ENCODE assay signal across 9 cellular contexts in the genomic region with DNA sequence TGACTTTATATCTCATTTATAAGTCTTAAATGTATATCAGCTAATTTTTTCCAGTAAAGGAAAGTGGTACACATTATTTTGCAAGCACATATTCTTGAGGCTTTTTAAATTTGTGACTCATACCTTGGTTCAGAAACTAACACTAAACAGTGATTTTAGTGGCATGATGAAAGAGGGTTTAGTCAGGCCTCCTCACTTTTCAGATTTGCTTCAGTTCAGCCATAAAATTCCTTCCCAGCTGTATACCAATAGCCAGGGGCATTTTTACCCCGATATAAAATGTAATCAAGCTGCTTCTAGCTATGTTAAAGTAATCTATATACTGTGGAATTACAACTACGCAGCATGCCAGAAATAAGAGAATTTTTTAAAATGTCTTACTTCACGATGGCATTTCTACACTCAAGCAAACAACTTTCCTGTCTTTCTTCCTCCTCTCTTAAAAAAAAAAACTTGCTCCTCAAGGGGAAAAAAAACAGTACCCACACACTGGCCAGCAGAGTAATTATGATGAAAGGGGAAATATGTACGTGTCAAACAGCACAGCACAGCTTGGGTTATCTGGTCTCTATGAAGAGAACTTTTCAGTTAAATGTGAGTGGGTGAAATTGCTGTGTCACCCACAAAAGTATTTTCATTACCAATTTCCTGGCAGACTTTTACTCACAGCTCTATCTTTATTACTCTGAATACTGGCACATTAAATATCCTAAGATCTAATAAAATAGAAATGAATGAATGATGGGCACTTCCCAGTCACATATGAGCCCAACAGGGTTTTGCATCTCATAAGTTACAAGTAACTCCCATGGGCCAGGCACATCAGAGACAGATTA.
DNase-seq lines count a peak whose midpoint lies in the region; ATAC-seq and TF ChIP-seq lines count a peak whose summit lies in the region.
"Had no signal": no experiment of that assay in that cellular context is flagged by ENCODE, and none has a peak within 500 bp of the region (broad histone marks: within the 10 kb centered on the region; RNA-seq: fewer than 3 reads in every experiment).

No MANE protein-coding gene starts in this region.

- no peak for TF ChIP-seq POLR2A in testis (IDR thresholded peaks at IDR 0.05)

- ATAC-seq in GM19025 (IDR thresholded peaks at IDR 0.05; ENCODE audit: low read depth, unreplicated experiment) (peak; percentile 40), HG03095 (IDR thresholded peaks at IDR 0.05; ENCODE audit: unreplicated experiment) (peak; percentile 59)

- no peak overlapping the region for H3K4me3 ChIP-seq in skeletal muscle cell (ENCODE audit: low read depth, low read length)
- no peak overlapping the region for H3K4me3 ChIP-seq in testis

- H3K27ac ChIP-seq in testis = no peak overlapping the region

- no peaks in the 10 kb centered on the region for H3K9me3 ChIP-seq in testis

- DNase-seq in amniotic stem cell (lab: John Stamatoyannopoulos, UW) (peak; percentile 81), skeletal muscle cell (ENCODE audit: low read depth) (peak; percentile 81), NCI-H510A treated with DMSO at 0.1 percent for 48 hours (lab: John Stamatoyannopoulos, UW) (no peak), NCI-H526 (lab: John Stamatoyannopoulos, UW) (no peak), midbrain (lab: John Stamatoyannopoulos, UW) (no peak), testis (no peak)
- DNase-seq: substantia nigra had no signal

- intact Hi-C loops in testis (cut with DNase I; ENCODE audit: low total_unique reads) = no loop called here

- no peaks in the 10 kb centered on the region for H3K4me1 ChIP-seq in testis

- WGBS in testis, 2 donors = 83 to 84% methylated on average over 4 of the region's 4 CpGs

- no peaks in the 10 kb centered on the region for H3K36me3 ChIP-seq in testis (ENCODE audit: low read depth, missing control alignments)

- no peaks in the 10 kb centered on the region for H3K27me3 ChIP-seq in testis

- no peak for TF ChIP-seq CTCF in testis (IDR thresholded peaks at IDR 0.05)

Comparison
In these comparisons a context has a peak if more than half of its experiments do, and no peak if none do; other contexts are left out.
1. DNase-seq: peak in amniotic stem cell (single experiment) and skeletal muscle cell (single experiment); none in NCI-H510A treated with DMSO at 0.1 percent for 48 hours (single experiment), NCI-H526 (0 of 2), midbrain (single experiment) and testis (single experiment).